ENCODE assay signal across 15 cellular contexts in genomic region chr9:134049772-134050588, GRCh38. TPM values are rescaled to one million over a fixed set of nuclear protein-coding genes. Genes with fewer than 3 reads are reported as not detected.
A peak's percentile ranks its signal among the peaks of the same experiment; 100 is the strongest.
DNase-seq lines count a peak whose midpoint lies in the region; ATAC-seq and TF ChIP-seq lines count a peak whose summit lies in the region.
"Had no signal": no experiment of that assay in that cellular context is flagged by ENCODE, and none has a peak within 500 bp of the region (broad histone marks: within the 10 kb centered on the region; RNA-seq: fewer than 3 reads in every experiment).

No MANE protein-coding gene starts in this region.

- H3K9me3 ChIP-seq in right cardiac atrium (ENCODE audit: control insufficient read depth, low read length) = no peaks in the 10 kb centered on the region
- H3K9me3 ChIP-seq in psoas muscle = no peaks in the 10 kb centered on the region
- H3K9me3 ChIP-seq in mesenchymal stem cell (ENCODE audit: control insufficient read depth, low read length) = no peaks in the 10 kb centered on the region
- H3K9me3 ChIP-seq: HAP-1 had no signal

- H3K79me1 ChIP-seq in mesenchymal stem cell (replicated peaks; ENCODE audit: low read length, poor library complexity, severe bottlenecking) = peaks cover 53% of the 10 kb centered on the region

- no peak overlapping the region for H2BK15ac ChIP-seq in mesenchymal stem cell (ENCODE audit: low read depth, poor library complexity, severe bottlenecking)

- no peak overlapping the region for H3K14ac ChIP-seq in mesenchymal stem cell (ENCODE audit: low read length in 2 of 2)

- H3K4me1 ChIP-seq in right cardiac atrium (ENCODE audit: control insufficient read depth, insufficient read depth, low read length) = no peaks in the 10 kb centered on the region
- H3K4me1 ChIP-seq in psoas muscle = peaks cover 54% of the 10 kb centered on the region
- peaks cover 13% of the 10 kb centered on the region for H3K4me1 ChIP-seq in mesenchymal stem cell (ENCODE audit: control insufficient read depth, insufficient read depth, low read depth, low read length)
- H3K4me1 ChIP-seq: HAP-1 had no signal

- no peak overlapping the region for H3K4me3 ChIP-seq in right cardiac atrium (ENCODE audit: low read length)
- H3K4me3 ChIP-seq in psoas muscle = no peak overlapping the region
- no peak overlapping the region for H3K4me3 ChIP-seq in mesenchymal stem cell (ENCODE audit: insufficient read depth in 1 of 2, low read depth in 1 of 2, low read length in 2 of 2)
- H3K4me3 ChIP-seq: HAP-1, PC-9 had no signal

- TF ChIP-seq CTCF in psoas muscle (IDR thresholded peaks at IDR 0.05) (no peak), GM13977 (IDR thresholded peaks at IDR 0.05; ENCODE audit: extremely low read depth, insufficient read depth, missing control alignments) (no peak)

- H3K18ac ChIP-seq in mesenchymal stem cell (ENCODE audit: low read depth in 1 of 2, low read length in 2 of 2) = no peak overlapping the region

- no peak overlapping the region for H3K4ac ChIP-seq in mesenchymal stem cell (ENCODE audit: low read depth in 1 of 2, low read length in 2 of 2)

- no peak overlapping the region for H3K9ac ChIP-seq in mesenchymal stem cell (ENCODE audit: low read length)

- H2BK12ac ChIP-seq in mesenchymal stem cell (ENCODE audit: low read length in 2 of 2) = no peak overlapping the region

- no peaks in the 10 kb centered on the region for H3K27me3 ChIP-seq in right cardiac atrium (ENCODE audit: control insufficient read depth, insufficient read depth)
- no peaks in the 10 kb centered on the region for H3K27me3 ChIP-seq in psoas muscle (ENCODE audit: insufficient read depth in 3 of 3, low read length in 2 of 3)
- H3K27me3 ChIP-seq in mesenchymal stem cell (ENCODE audit: control insufficient read depth in 1 of 2, insufficient read depth in 1 of 2, low read length in 2 of 2) = no peaks in the 10 kb centered on the region

- intact Hi-C loops in Right ventricle myocardium superior (cut with DNase I) = no loop called here
- intact Hi-C loops in left cardiac atrium (cut with DNase I) = no loop called here
- intact Hi-C loops in right cardiac atrium (cut with DNase I) = no loop called here
- intact Hi-C loops in psoas muscle (cut with DNase I) = no loop called here

- in situ Hi-C loops in GM13977 (cut with MboI; ENCODE audit: low pct_unique_long_range_greater_than_20kb, low sequenced_read_pairs, unreplicated experiment) = no loop called here

- peak; percentile 3 for ATAC-seq in Right ventricle myocardium superior (ENCODE audit: poor library complexity)
- no peak for ATAC-seq in left cardiac atrium
- no peak for ATAC-seq in right cardiac atrium
- ATAC-seq in psoas muscle = no peak
- ATAC-seq: CD8-positive, alpha-beta T cell had no signal

- WGBS in right cardiac atrium = 90% methylated on average over 28 of the region's 28 CpGs
- WGBS in psoas muscle, 3 donors = 84 to 94% (median 89%) methylated on average over 28 of the region's 28 CpGs
- WGBS in mesenchymal stem cell = 96% methylated on average over 27 of the region's 28 CpGs

- no peak overlapping the region for H2BK120ac ChIP-seq in mesenchymal stem cell (ENCODE audit: low read depth, low read length)

- no peak overlapping the region for H2BK5ac ChIP-seq in mesenchymal stem cell (ENCODE audit: low read depth, low read length, poor library complexity, severe bottlenecking)

- H4K91ac ChIP-seq in mesenchymal stem cell (ENCODE audit: low read length) = no peak overlapping the region

- no peak overlapping the region for H4K8ac ChIP-seq in mesenchymal stem cell (ENCODE audit: low read length)

- H2AFZ ChIP-seq in mesenchymal stem cell (ENCODE audit: low read depth, low read length) = no peak overlapping the region
- H2AFZ ChIP-seq: PC-9 had no signal

- H3K4me2 ChIP-seq in mesenchymal stem cell (ENCODE audit: low read length, poor library complexity, severe bottlenecking) = no peak overlapping the region
- H3K4me2 ChIP-seq: PC-9 had no signal

- H3K36me3 ChIP-seq in psoas muscle (ENCODE audit: insufficient read depth in 1 of 2, low read depth in 1 of 2) (peaks cover 3 to 73% of the 10 kb centered on the region in 2 donors), mesenchymal stem cell (ENCODE audit: control insufficient read depth in 1 of 2, insufficient read depth in 2 of 2, low read depth in 1 of 2, low read length in 2 of 2) (peaks cover 77 to 89% of the 10 kb centered on the region in 2 experiments)

- H3K27ac ChIP-seq in right cardiac atrium (ENCODE audit: low read length) = peak overlapping the region; percentile 14
- peak overlapping the region; percentile 72 for H3K27ac ChIP-seq in psoas muscle
- H3K27ac ChIP-seq in mesenchymal stem cell (ENCODE audit: low read length, poor library complexity, severe bottlenecking) = no peak overlapping the region
- H3K27ac ChIP-seq: PC-9 had no signal

- H2AK5ac ChIP-seq in mesenchymal stem cell (ENCODE audit: low read length, severe bottlenecking) = no peak overlapping the region

- H3K23ac ChIP-seq in mesenchymal stem cell (ENCODE audit: low read length in 2 of 2) = no peak overlapping the region

- DNase-seq in Right ventricle myocardium superior = peak; percentile 37
- DNase-seq in left cardiac atrium = no peak
- peak in 2 of 3 donors; percentile 47 to 61 for DNase-seq in right cardiac atrium
- peak; percentile 5 to 40 for DNase-seq in psoas muscle
- DNase-seq in mesenchymal stem cell = no peak
- DNase-seq in GM13977 (ENCODE audit: low spot score) = no peak
- no peak for DNase-seq in HuH-7.5 (ENCODE audit: low spot score)
- DNase-seq in stimulated activated naive CD4-positive, alpha-beta T cell treated with Interleukin-2 at 50 U/mL for 16 hours (lab: John Stamatoyannopoulos, UW) = no peak
- DNase-seq: 8988T; CD8-positive, alpha-beta T cell; NCI-H1930; NCI-H2171 treated with DMSO at 0.1 percent for 48 hours; NCI-H748 treated with DMSO at 0.1 percent for 48 hours; PC-9 had no signal

RNA-seq across cellular contexts. Expression of gene BRD3, which starts 17.8 kb away (rescaled TPM):
- total RNA-seq in Right ventricle myocardium superior (23.2 TPM), left cardiac atrium (10 to 100 TPM; 25.5 to 28.0 TPM), right cardiac atrium (10 to 100 TPM; 27.4 to 37.3 (median 31.5) TPM), psoas muscle (10 to 100 TPM; 21.7 to 28.2 (median 24.8) TPM)
- polyA plus RNA-seq in right cardiac atrium (13.0 TPM), psoas muscle (10 to 100 TPM in 1 of 3 donors, 1 to 10 TPM in 2; 7.5 to 16.5 (median 8.6) TPM)
- 15.9 TPM for polyA plus RNA-seq in mesenchymal stem cell (2013, experiment 1 of 2)
- 15.0 TPM for polyA plus RNA-seq in mesenchymal stem cell (2013, experiment 2 of 2)

RNA-seq across cellular contexts. Expression of gene BRD3OS, which starts 24.7 kb away (rescaled TPM):
- total RNA-seq in Right ventricle myocardium superior (4.9 TPM), left cardiac atrium (1 to 10 TPM; 7.0 to 7.9 TPM), right cardiac atrium (10 to 100 TPM in 3 of 4 donors, 1 to 10 TPM in 1; 9.2 to 12.1 (median 11.2) TPM), psoas muscle (1 to 10 TPM; 2.4 to 4.3 (median 4.2) TPM)
- polyA plus RNA-seq in right cardiac atrium (4.7 TPM), psoas muscle (1 to 10 TPM; 1.2 to 8.7 (median 2.7) TPM)
- 23.6 TPM for polyA plus RNA-seq in mesenchymal stem cell (2013, experiment 1 of 2)
- 26.5 TPM for polyA plus RNA-seq in mesenchymal stem cell (2013, experiment 2 of 2)

RNA-seq across cellular contexts. Expression of gene VAV2, which starts 57.9 kb away (rescaled TPM):
- total RNA-seq in Right ventricle myocardium superior (4.9 TPM), left cardiac atrium (1 to 10 TPM; 8.3 to 9.6 TPM), right cardiac atrium (10 to 100 TPM in 1 of 4 donors, 1 to 10 TPM in 3; 6.3 to 11.4 (median 8.2) TPM), psoas muscle (1 to 10 TPM; 1.3 to 2.9 (median 1.8) TPM)
- polyA plus RNA-seq in right cardiac atrium (4.7 TPM), psoas muscle (1 to 10 TPM in 1 of 3 donors, under 1 TPM in 2; 0.70 to 1.8 (median 0.73) TPM)
- 11.6 TPM for polyA plus RNA-seq in mesenchymal stem cell (2013, experiment 1 of 2)
- polyA plus RNA-seq in mesenchymal stem cell (2013, experiment 2 of 2) = 11.1 TPM

Comparison
In these comparisons a context has a peak if more than half of its experiments do, and no peak if none do; other contexts are left out.
1. DNase-seq: peak in Right ventricle myocardium superior (single experiment), right cardiac atrium (2 of 3) and psoas muscle (2 of 2); none in left cardiac atrium (single experiment), mesenchymal stem cell (single experiment), GM13977 (single experiment), HuH-7.5 (single experiment) and stimulated activated naive CD4-positive, alpha-beta T cell treated with Interleukin-2 at 50 U/mL for 16 hours (single experiment).